ENCODE assay signal across 35 cellular contexts in genomic region chr3:15886521-15886920, GRCh38.
"Had no signal": no experiment of that assay in that cellular context is flagged by ENCODE, and none has a peak within 500 bp of the region (broad histone marks: within the 10 kb centered on the region; RNA-seq: fewer than 3 reads in every experiment).

No MANE protein-coding gene starts in this region.

- H3K36me3 ChIP-seq: MG63 had no signal

- H3K4me3 ChIP-seq: MG63 had no signal

- DNase-seq: Karpas-422, Kasumi-1, MG63, MM.1S, MV-4-11, NCI-H1048, NCI-H1092, NCI-H1092 treated with DMSO at 0.1 percent for 48 hours, NCI-H1105, NCI-H1105 treated with DMSO at 0.1 percent for 48 hours, NCI-H1417, NCI-H1417 treated with DMSO at 0.1 percent for 48 hours, NCI-H1436, NCI-H1436 treated with DMSO at 0.1 percent for 48 hours, NCI-H146, NCI-H1694, NCI-H1694 treated with DMSO at 0.1 percent for 48 hours, NCI-H187, NCI-H187 treated with DMSO at 0.1 percent for 48 hours, NCI-H1930, NCI-H2029, NCI-H2029 treated with DMSO at 0.1 percent for 48 hours, NCI-H2081, NCI-H2081 treated with DMSO at 0.1 percent for 48 hours, NCI-H2107, NCI-H2171, NCI-H2171 treated with DMSO at 0.1 percent for 48 hours, NCI-H2227 treated with DMSO at 0.1 percent for 48 hours, NCI-H226, NCI-H345, NCI-H446, NCI-H446 treated with DMSO at 0.1 percent for 48 hours, NCI-H510A, NCI-H510A treated with DMSO at 0.1 percent for 48 hours, NCI-H524 had no signal

- H3K27me3 ChIP-seq: MG63 had no signal
